1 cellular context compared by ENCODE assay signal in genomic region chr22:41359376-41359775, GRCh38.
A peak's percentile ranks its signal among the peaks of the same experiment; 100 is the strongest.
TF ChIP-seq lines count a peak whose summit lies in the region.

No MANE protein-coding gene starts in this region.

TF ChIP-seq in HepG2, 621 proteins besides CTCF, POLR2A, EP300 and RAD21:
- TF ChIP-seq ZBTB10 (CRISPR knock-in tag; IDR thresholded peaks at IDR 0.05; ENCODE audit: borderline replicate concordance) (no peak), RBM22 (optimal IDR thresholded peaks at IDR 0.05; ENCODE audit: low read length) (peak; percentile 56)
